ENCODE assay signal across 19 cellular contexts in the genomic region with DNA sequence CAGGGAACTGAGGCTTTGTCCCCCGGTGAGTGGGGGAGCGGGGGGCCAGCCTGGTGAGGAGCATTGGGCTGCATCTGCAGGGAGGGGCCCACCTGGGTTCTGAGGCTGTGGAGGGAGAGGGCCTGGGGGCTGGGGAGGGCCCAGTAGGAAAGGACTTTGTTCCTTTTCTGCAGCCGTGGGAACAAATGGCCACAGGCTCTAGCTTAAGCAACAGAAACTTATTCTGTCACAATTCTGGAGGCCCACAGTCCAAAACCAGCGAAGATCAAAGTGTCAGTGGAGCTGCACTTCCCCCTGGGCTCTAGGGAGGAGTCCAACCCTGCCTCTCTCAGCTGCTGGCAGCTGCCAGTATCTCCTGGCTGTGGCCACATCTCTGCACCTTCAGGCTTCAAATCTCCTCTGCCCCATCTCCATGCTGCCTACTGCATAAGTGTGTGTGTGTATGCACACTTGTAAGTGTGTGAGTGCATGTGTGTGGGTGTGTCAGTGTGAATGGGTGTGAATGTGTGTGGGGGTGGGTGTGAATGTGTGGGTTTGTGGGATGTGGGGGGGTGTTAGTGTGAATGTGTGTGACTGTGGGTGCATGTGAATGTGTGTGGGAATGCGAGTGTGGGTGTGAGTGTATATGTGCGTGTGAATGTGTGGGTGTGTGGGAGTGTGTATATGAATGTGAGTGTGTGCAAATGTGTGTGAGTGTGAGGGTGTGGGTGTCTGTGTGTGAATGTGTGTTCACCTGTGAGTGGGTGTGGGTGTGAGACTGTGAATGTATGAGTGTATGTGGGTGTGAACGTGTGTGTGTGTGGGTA.
DNase-seq lines count a peak whose midpoint lies in the region; ATAC-seq, FAIRE-seq and TF ChIP-seq lines count a peak whose summit lies in the region.
"Had no signal": no experiment of that assay in that cellular context is flagged by ENCODE, and none has a peak within 500 bp of the region (broad histone marks: within the 10 kb centered on the region; RNA-seq: fewer than 3 reads in every experiment).

No MANE protein-coding gene starts in this region.

- 88 to 90% methylated on average over 7 of the region's 7 CpGs for WGBS in aorta, 2 donors

- H3K9me3 ChIP-seq in RWPE2 (ENCODE audit: severe bottlenecking) (no peaks in the 10 kb centered on the region), kidney (ENCODE audit: control insufficient read depth in 1 of 2, low read length in 2 of 2) (no peaks in the 10 kb centered on the region), aorta (ENCODE audit: control insufficient read depth, low read length) (peaks cover 2% of the 10 kb centered on the region)
- H3K9me3 ChIP-seq: breast epithelium, psoas muscle had no signal

- no peak overlapping the region for H3K4me3 Mint-ChIP-seq in activated CD8-positive, alpha-beta memory T cell treated with anti-CD3 and anti-CD28 coated beads, Interleukin-2, amount 10 ng/mL, durations not matched to agents 7 days and 5 days
- H3K4me3 Mint-ChIP-seq: activated naive CD8-positive, alpha-beta T cell treated with anti-CD3 and anti-CD28 coated beads, Interleukin-2, amount 50 U/mL, for 24 hours; activated T-helper 17 cell treated with anti-CD3 and anti-CD28 coated beads, Interleukin-2, amount 50 U/mL, for 72 hours; nephron had no signal

- H3K9ac ChIP-seq in kidney (ENCODE audit: low read length in 2 of 2): no peak overlapping the region

- H3K4me3 ChIP-seq in RWPE2 (ENCODE audit: severe bottlenecking): no peak overlapping the region
- H3K4me3 ChIP-seq in kidney (ENCODE audit: low read length in 2 of 2): no peak overlapping the region
- H3K4me3 ChIP-seq in aorta (ENCODE audit: low read length in 2 of 2): no peak overlapping the region
- H3K4me3 ChIP-seq: breast epithelium, psoas muscle had no signal

- H3K27ac ChIP-seq in RWPE2 (ENCODE audit: poor library complexity, severe bottlenecking): no peak overlapping the region
- H3K27ac ChIP-seq in kidney (ENCODE audit: low read depth in 2 of 2, low read length in 2 of 2): no peak overlapping the region
- no peak overlapping the region for H3K27ac ChIP-seq in aorta (ENCODE audit: low read depth in 1 of 2, low read length in 2 of 2)
- H3K27ac ChIP-seq: breast epithelium, psoas muscle had no signal

- intact Hi-C loops in Right ventricle myocardium inferior (cut with DNase I): no loop called here
- intact Hi-C loops in cardiac septum (cut with DNase I): no loop called here
- intact Hi-C loops in kidney (cut with DNase I): no loop called here
- intact Hi-C loops in aorta (cut with DNase I): no loop called here

- peaks cover 6% of the 10 kb centered on the region for H3K4me1 Mint-ChIP-seq in activated CD8-positive, alpha-beta memory T cell treated with anti-CD3 and anti-CD28 coated beads, Interleukin-2, amount 10 ng/mL, durations not matched to agents 7 days and 5 days
- H3K4me1 Mint-ChIP-seq: activated naive CD8-positive, alpha-beta T cell treated with anti-CD3 and anti-CD28 coated beads, Interleukin-2, amount 50 U/mL, for 24 hours; activated T-helper 17 cell treated with anti-CD3 and anti-CD28 coated beads, Interleukin-2, amount 50 U/mL, for 72 hours; nephron had no signal

- H3K27me3 ChIP-seq in RWPE2 (ENCODE audit: insufficient read depth, poor library complexity, severe bottlenecking) (no peaks in the 10 kb centered on the region), aorta (ENCODE audit: control insufficient read depth in 1 of 2, insufficient read depth in 2 of 2, low read length in 1 of 2) (no peaks in the 10 kb centered on the region)
- H3K27me3 ChIP-seq: breast epithelium had no signal

- H3K36me3 ChIP-seq in RWPE2 (ENCODE audit: low read depth): no peaks in the 10 kb centered on the region
- H3K36me3 ChIP-seq in kidney (ENCODE audit: control insufficient read depth in 1 of 2, insufficient read depth in 2 of 2, low read length in 2 of 2): no peaks in the 10 kb centered on the region
- no peaks in the 10 kb centered on the region for H3K36me3 ChIP-seq in aorta (ENCODE audit: control insufficient read depth in 1 of 2, insufficient read depth in 2 of 2, low read length in 1 of 2)
- H3K36me3 ChIP-seq: breast epithelium had no signal

- DNase-seq in Right ventricle myocardium inferior (ENCODE audit: missing footprints): peak; percentile 51
- DNase-seq in cardiac septum (ENCODE audit: low spot score): no peak
- peak; percentile 42 for DNase-seq in RWPE2 (ENCODE audit: low spot score)
- DNase-seq in kidney: peak; percentile 44
- peak; percentile 64 to 65 for DNase-seq in aorta
- no peak for DNase-seq in activated CD8-positive, alpha-beta memory T cell treated with anti-CD3 and anti-CD28 coated beads, Interleukin-2, amount 10 ng/mL, durations not matched to agents 7 days and 5 days
- DNase-seq in activated effector memory CD4-positive, alpha-beta T cell treated with anti-CD3 and anti-CD28 coated beads, Interleukin-2, amount 50 U/mL, for 16 hours: no peak
- DNase-seq: 8988T; activated naive CD8-positive, alpha-beta T cell treated with anti-CD3 and anti-CD28 coated beads, Interleukin-2, amount 50 U/mL, for 24 hours; DMS 273 treated with DMSO at 0.1 percent for 48 hours; NCI-H1930; NCI-H446 treated with DMSO at 0.1 percent for 48 hours; NK-92 treated with Interleukin-12 subunit alpha and Interleukin-12 subunit beta, amount 100 ng/mL, for 24 hours; psoas muscle; SHP77 had no signal

- H3K4me1 ChIP-seq in RWPE2 (ENCODE audit: insufficient read depth, poor library complexity, severe bottlenecking): no peaks in the 10 kb centered on the region
- H3K4me1 ChIP-seq in kidney (ENCODE audit: control insufficient read depth in 1 of 2, insufficient read depth in 1 of 2, low read depth in 1 of 2, low read length in 2 of 2): no peaks in the 10 kb centered on the region
- H3K4me1 ChIP-seq in aorta (ENCODE audit: control insufficient read depth in 1 of 2, insufficient read depth in 2 of 2, low read length in 2 of 2): no peaks in the 10 kb centered on the region
- H3K4me1 ChIP-seq: breast epithelium, psoas muscle had no signal

- CTCF ChIA-PET in activated CD8-positive, alpha-beta memory T cell treated with anti-CD3 and anti-CD28 coated beads, Interleukin-2, amount 10 ng/mL, durations not matched to agents 7 days and 5 days (lab: Charles Lee): no interaction called here

- FAIRE-seq in kidney (lab: Jason Lieb, UNC): no peak

- H3K27ac Mint-ChIP-seq in activated CD8-positive, alpha-beta memory T cell treated with anti-CD3 and anti-CD28 coated beads, Interleukin-2, amount 10 ng/mL, durations not matched to agents 7 days and 5 days: no peak overlapping the region
- H3K27ac Mint-ChIP-seq: activated naive CD8-positive, alpha-beta T cell treated with anti-CD3 and anti-CD28 coated beads, Interleukin-2, amount 50 U/mL, for 24 hours; activated T-helper 17 cell treated with anti-CD3 and anti-CD28 coated beads, Interleukin-2, amount 50 U/mL, for 72 hours; nephron had no signal

- no peaks in the 10 kb centered on the region for H3K9me3 Mint-ChIP-seq in activated CD8-positive, alpha-beta memory T cell treated with anti-CD3 and anti-CD28 coated beads, Interleukin-2, amount 10 ng/mL, durations not matched to agents 7 days and 5 days (ENCODE audit: low read depth)
- H3K9me3 Mint-ChIP-seq: activated naive CD8-positive, alpha-beta T cell treated with anti-CD3 and anti-CD28 coated beads, Interleukin-2, amount 50 U/mL, for 24 hours had no signal

- peaks cover 12% of the 10 kb centered on the region for H3K27me3 Mint-ChIP-seq in activated CD8-positive, alpha-beta memory T cell treated with anti-CD3 and anti-CD28 coated beads, Interleukin-2, amount 10 ng/mL, durations not matched to agents 7 days and 5 days

- ATAC-seq in Right ventricle myocardium inferior: peak; percentile 27
- ATAC-seq in RWPE2 (ENCODE audit: low read depth): no peak
- ATAC-seq in aorta (ENCODE audit: low FRiP score): no peak
- no peak for ATAC-seq in HG02981 (IDR thresholded peaks at IDR 0.05; ENCODE audit: unreplicated experiment)
- ATAC-seq in activated CD8-positive, alpha-beta memory T cell treated with anti-CD3 and anti-CD28 coated beads, Interleukin-2, amount 10 ng/mL, durations not matched to agents 7 days and 5 days: no peak
- ATAC-seq: activated naive CD8-positive, alpha-beta T cell treated with anti-CD3 and anti-CD28 coated beads, Interleukin-2, amount 50 U/mL, for 24 hours; activated T-helper 17 cell treated with anti-CD3 and anti-CD28 coated beads, Interleukin-2, amount 50 U/mL, for 72 hours; psoas muscle had no signal

- no peaks in the 10 kb centered on the region for H3K36me3 Mint-ChIP-seq in activated CD8-positive, alpha-beta memory T cell treated with anti-CD3 and anti-CD28 coated beads, Interleukin-2, amount 10 ng/mL, durations not matched to agents 7 days and 5 days

- no peak for TF ChIP-seq CTCF in RWPE2 (IDR thresholded peaks at IDR 0.05; ENCODE audit: poor library complexity, severe bottlenecking)
- TF ChIP-seq CTCF in kidney (IDR thresholded peaks at IDR 0.05; ENCODE audit: borderline replicate concordance, extremely low read depth, insufficient read depth): no peak

Comparison
In these comparisons a context has a peak if more than half of its experiments do, and no peak if none do; other contexts are left out.
1. DNase-seq: peak in Right ventricle myocardium inferior (single experiment), RWPE2 (single experiment), kidney (single experiment) and aorta (2 of 2); none in cardiac septum (single experiment), activated CD8-positive, alpha-beta memory T cell treated with anti-CD3 and anti-CD28 coated beads, Interleukin-2, amount 10 ng/mL, durations not matched to agents 7 days and 5 days (single experiment) and activated effector memory CD4-positive, alpha-beta T cell treated with anti-CD3 and anti-CD28 coated beads, Interleukin-2, amount 50 U/mL, for 16 hours (single experiment).